ENCODE assay signal across 11 cellular contexts in the genomic region with DNA sequence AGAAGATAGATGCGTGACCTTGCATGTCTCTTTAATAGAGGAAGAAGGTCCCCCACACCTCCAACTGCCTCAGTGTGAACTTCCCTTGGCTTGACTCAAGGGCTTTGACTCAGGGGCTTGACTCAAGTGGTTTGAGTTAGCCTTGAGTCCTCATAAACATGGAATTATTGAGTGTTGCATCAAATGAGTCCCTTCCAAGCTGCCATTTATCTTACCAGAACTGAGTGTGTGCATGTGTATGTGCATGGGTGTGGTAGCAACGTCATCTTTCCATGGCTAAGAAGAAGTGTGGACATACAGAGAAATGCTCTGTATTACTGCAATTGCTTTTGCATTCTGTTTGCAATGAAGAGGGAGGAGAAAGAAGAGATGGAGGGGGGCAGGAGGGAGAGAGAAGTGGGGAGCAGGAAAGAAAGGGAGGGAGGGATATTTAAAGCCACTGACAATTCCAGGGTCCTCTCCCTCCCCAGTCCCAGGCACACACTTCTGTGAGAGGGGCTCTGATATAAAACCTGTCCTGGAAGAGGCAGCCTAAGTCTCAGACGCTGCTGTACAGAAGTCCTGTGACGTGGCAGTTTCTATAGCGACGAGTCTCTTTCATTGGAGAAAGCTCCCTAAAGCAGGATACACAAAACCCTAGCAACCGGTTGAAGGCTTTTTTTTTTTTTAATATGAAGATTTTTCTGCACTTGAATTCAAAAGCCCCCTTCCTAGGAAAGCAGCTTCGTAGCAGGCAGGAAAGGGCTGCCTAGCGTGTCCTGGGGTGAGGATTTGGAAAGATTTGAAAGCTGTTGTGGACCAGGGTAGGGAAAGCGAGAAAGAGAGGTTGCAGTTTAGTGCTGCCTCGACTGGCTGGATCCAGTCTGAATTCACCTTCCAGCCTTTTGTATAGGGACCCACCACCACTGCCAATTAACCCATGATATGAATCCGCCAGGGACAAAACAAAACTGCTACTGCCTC.
DNase-seq lines count a peak whose midpoint lies in the region; ATAC-seq and TF ChIP-seq lines count a peak whose summit lies in the region.
"Had no signal": no experiment of that assay in that cellular context is flagged by ENCODE, and none has a peak within 500 bp of the region (broad histone marks: within the 10 kb centered on the region; RNA-seq: fewer than 3 reads in every experiment).

No MANE protein-coding gene starts in this region.

- H3K27ac Mint-ChIP-seq in activated T-helper 1 cell treated with anti-CD3 and anti-CD28 coated beads, Interleukin-12 subunit alpha, Interleukin-12 subunit beta, Interleukin-2, Interleukin-4 antibody, amounts not matched to agents 30 ng/mL and 10 ng/mL and 1 ng/mL, durations not matched to agents 14 hours and 24 hours and 36 hours: no peak overlapping the region
- H3K27ac Mint-ChIP-seq: progenitor cell of endocrine pancreas; T-helper 1 cell treated with Interleukin-12 subunit alpha and Interleukin-12 subunit beta and Interleukin-4 antibody, amounts not matched to agents 30 μg/mL and 1 μg/mL, for 36 hours had no signal

- WGBS in ectodermal cell, 2 experiments: 70 to 75% methylated on average over 12 of the region's 12 CpGs

- peaks cover 7% of the 10 kb centered on the region for H3K27me3 Mint-ChIP-seq in activated T-helper 1 cell treated with anti-CD3 and anti-CD28 coated beads, Interleukin-12 subunit alpha, Interleukin-12 subunit beta, Interleukin-2, Interleukin-4 antibody, amounts not matched to agents 30 ng/mL and 10 ng/mL and 1 ng/mL, durations not matched to agents 14 hours and 24 hours and 36 hours (ENCODE audit: insufficient read depth)
- H3K27me3 Mint-ChIP-seq: progenitor cell of endocrine pancreas had no signal

- no peak for ATAC-seq in lower lobe of right lung

- H3K27me3 ChIP-seq in ectodermal cell (ENCODE audit: control insufficient read depth, insufficient read depth, low read length, poor library complexity, severe bottlenecking) (no peaks in the 10 kb centered on the region), lower lobe of right lung (ENCODE audit: low read depth) (no peaks in the 10 kb centered on the region)
- H3K27me3 ChIP-seq: uterus had no signal

- no peaks in the 10 kb centered on the region for H3K4me1 Mint-ChIP-seq in activated T-helper 1 cell treated with anti-CD3 and anti-CD28 coated beads, Interleukin-12 subunit alpha, Interleukin-12 subunit beta, Interleukin-2, Interleukin-4 antibody, amounts not matched to agents 30 ng/mL and 10 ng/mL and 1 ng/mL, durations not matched to agents 14 hours and 24 hours and 36 hours (ENCODE audit: low read depth)

- peak; percentile 12 for DNase-seq in Jurkat, Clone E6-1 (ENCODE audit: low read depth, low spot score)
- DNase-seq in NCI-H524 (lab: John Stamatoyannopoulos, UW): peak; percentile 54 to 71
- DNase-seq in non-pigmented ciliary epithelial cell (ENCODE audit: low read depth): peak; percentile 27
- DNase-seq in CD1c-positive myeloid dendritic cell (ENCODE audit: extremely low spot score): no peak
- no peak for DNase-seq in activated T-helper 1 cell treated with anti-CD3 and anti-CD28 coated beads, Interleukin-12 subunit alpha, Interleukin-12 subunit beta, Interleukin-2, Interleukin-4 antibody, amounts not matched to agents 30 ng/mL and 10 ng/mL and 1 ng/mL, durations not matched to agents 14 hours and 24 hours and 36 hours (ENCODE audit: low spot score)
- no peak for DNase-seq in lower lobe of right lung
- DNase-seq in NCI-H446 treated with DMSO at 0.1 percent for 48 hours (lab: John Stamatoyannopoulos, UW): no peak
- DNase-seq: uterus had no signal

- no peak overlapping the region for H3K4me3 Mint-ChIP-seq in activated T-helper 1 cell treated with anti-CD3 and anti-CD28 coated beads, Interleukin-12 subunit alpha, Interleukin-12 subunit beta, Interleukin-2, Interleukin-4 antibody, amounts not matched to agents 30 ng/mL and 10 ng/mL and 1 ng/mL, durations not matched to agents 14 hours and 24 hours and 36 hours
- H3K4me3 Mint-ChIP-seq: T-helper 1 cell treated with Interleukin-12 subunit alpha and Interleukin-12 subunit beta and Interleukin-4 antibody, amounts not matched to agents 30 μg/mL and 1 μg/mL, for 36 hours had no signal

- no peaks in the 10 kb centered on the region for H3K36me3 Mint-ChIP-seq in activated T-helper 1 cell treated with anti-CD3 and anti-CD28 coated beads, Interleukin-12 subunit alpha, Interleukin-12 subunit beta, Interleukin-2, Interleukin-4 antibody, amounts not matched to agents 30 ng/mL and 10 ng/mL and 1 ng/mL, durations not matched to agents 14 hours and 24 hours and 36 hours (ENCODE audit: low read depth)

- peaks cover 20% of the 10 kb centered on the region for H3K4me1 ChIP-seq in ectodermal cell (ENCODE audit: control insufficient read depth, insufficient read depth, low read length)
- no peaks in the 10 kb centered on the region for H3K4me1 ChIP-seq in lower lobe of right lung
- H3K4me1 ChIP-seq: uterus had no signal

- peak overlapping the region; percentile 50 for H3K27ac ChIP-seq in ectodermal cell (ENCODE audit: insufficient read depth, low read depth, low read length, poor library complexity, severe bottlenecking)
- no peak overlapping the region for H3K27ac ChIP-seq in lower lobe of right lung
- H3K27ac ChIP-seq: uterus had no signal

- intact Hi-C loops in activated T-helper 1 cell treated with anti-CD3 and anti-CD28 coated beads, Interleukin-12 subunit alpha, Interleukin-12 subunit beta, Interleukin-2, Interleukin-4 antibody, amounts not matched to agents 30 ng/mL and 10 ng/mL and 1 ng/mL, durations not matched to agents 14 hours and 24 hours and 36 hours (cut with micrococcal nuclease): no loop called here
- intact Hi-C loops in lower lobe of right lung (cut with DNase I): no loop called here

- H3K36me3 ChIP-seq in ectodermal cell (ENCODE audit: control insufficient read depth, insufficient read depth, low read length) (no peaks in the 10 kb centered on the region), lower lobe of right lung (no peaks in the 10 kb centered on the region)
- H3K36me3 ChIP-seq: uterus had no signal

- no peaks in the 10 kb centered on the region for H3K9me3 Mint-ChIP-seq in activated T-helper 1 cell treated with anti-CD3 and anti-CD28 coated beads, Interleukin-12 subunit alpha, Interleukin-12 subunit beta, Interleukin-2, Interleukin-4 antibody, amounts not matched to agents 30 ng/mL and 10 ng/mL and 1 ng/mL, durations not matched to agents 14 hours and 24 hours and 36 hours
- H3K9me3 Mint-ChIP-seq: T-helper 1 cell treated with Interleukin-12 subunit alpha and Interleukin-12 subunit beta and Interleukin-4 antibody, amounts not matched to agents 30 μg/mL and 1 μg/mL, for 36 hours had no signal

- H3K9me3 ChIP-seq in ectodermal cell (ENCODE audit: control insufficient read depth, low read length): no peaks in the 10 kb centered on the region
- no peaks in the 10 kb centered on the region for H3K9me3 ChIP-seq in lower lobe of right lung
- H3K9me3 ChIP-seq: uterus had no signal

- H3K4me3 ChIP-seq in Jurkat, Clone E6-1 (ENCODE audit: low read length): no peak overlapping the region
- H3K4me3 ChIP-seq in ectodermal cell (ENCODE audit: insufficient read depth, low read depth, low read length) (no peak overlapping the region), lower lobe of right lung (no peak overlapping the region)
- H3K4me3 ChIP-seq: uterus had no signal

- TF ChIP-seq CTCF in lower lobe of right lung (IDR thresholded peaks at IDR 0.05): no peak

Comparison
In these comparisons a context has a peak if more than half of its experiments do, and no peak if none do; other contexts are left out.
1. DNase-seq: peak in Jurkat, Clone E6-1 (single experiment), NCI-H524 (2 of 2) and non-pigmented ciliary epithelial cell (single experiment); none in CD1c-positive myeloid dendritic cell (single experiment), activated T-helper 1 cell treated with anti-CD3 and anti-CD28 coated beads, Interleukin-12 subunit alpha, Interleukin-12 subunit beta, Interleukin-2, Interleukin-4 antibody, amounts not matched to agents 30 ng/mL and 10 ng/mL and 1 ng/mL, durations not matched to agents 14 hours and 24 hours and 36 hours (single experiment), lower lobe of right lung (single experiment) and NCI-H446 treated with DMSO at 0.1 percent for 48 hours (single experiment).